ENCODE assay signal across 1 cellular context in the genomic region with DNA sequence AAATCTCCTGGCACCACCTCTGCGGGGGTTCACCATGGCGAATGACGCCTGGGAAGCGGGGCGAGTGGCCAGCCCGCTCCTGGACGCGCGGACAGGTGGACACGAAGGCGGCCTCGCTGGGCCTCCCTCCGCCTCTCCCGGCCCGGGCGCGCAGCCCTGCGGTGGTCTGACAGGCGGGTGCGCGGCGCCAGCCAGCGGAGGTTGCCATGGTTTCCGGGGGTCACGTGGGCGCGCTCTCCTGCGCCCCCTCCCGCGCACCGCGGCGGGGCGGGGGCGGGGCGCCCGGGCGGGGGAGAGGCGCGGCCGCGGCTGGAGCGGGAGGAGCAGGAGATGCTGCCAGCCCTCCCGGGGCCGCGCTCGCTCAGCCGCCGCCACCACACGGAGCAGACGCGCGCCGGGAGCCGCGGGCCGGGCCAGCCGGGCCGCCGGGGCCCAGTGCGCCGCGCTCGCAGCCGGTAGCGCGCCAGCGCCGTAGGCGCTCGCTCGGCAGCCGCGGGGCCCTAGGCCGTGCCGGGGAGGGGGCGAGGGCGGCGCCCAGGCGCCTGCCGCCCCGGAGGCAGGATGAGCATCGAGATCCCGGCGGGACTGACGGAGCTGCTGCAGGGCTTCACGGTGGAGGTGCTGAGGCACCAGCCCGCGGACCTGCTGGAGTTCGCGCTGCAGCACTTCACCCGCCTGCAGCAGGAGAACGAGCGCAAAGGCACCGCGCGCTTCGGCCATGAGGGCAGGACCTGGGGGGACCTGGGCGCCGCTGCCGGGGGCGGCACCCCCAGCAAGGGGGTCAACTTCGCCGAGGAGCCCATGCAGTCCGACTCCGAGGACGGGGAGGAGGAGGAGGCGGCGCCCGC.
TF ChIP-seq lines count a peak whose summit lies in the region.

Gene PRKAR2B (plus strand): TSS at position 359 of the 848 bp plus-strand sequence. CDS start 203 bp downstream, at position 562.

TF ChIP-seq in HepG2, 621 proteins besides CTCF, POLR2A, EP300 and RAD21 (continued from another document):
- TF ChIP-seq FOXP4 (CRISPR knock-in tag; IDR thresholded peaks at IDR 0.05) (no peak), ZNF577 (CRISPR knock-in tag; IDR thresholded peaks at IDR 0.05; ENCODE audit: borderline replicate concordance, low read depth) (no peak), HOXD1 (CRISPR knock-in tag; IDR thresholded peaks at IDR 0.05) (no peak), ZNF121 (CRISPR knock-in tag; IDR thresholded peaks at IDR 0.05) (no peak), ZNF891 (CRISPR knock-in tag; IDR thresholded peaks at IDR 0.05) (no peak), GATA4 (IDR thresholded peaks at IDR 0.05; ENCODE audit: borderline replicate concordance, low read depth) (no peak), ZNF3 (CRISPR knock-in tag; IDR thresholded peaks at IDR 0.05) (no peak), NCOR1 (IDR thresholded peaks at IDR 0.05; ENCODE audit: borderline replicate concordance, low read length) (no peak)
- TF ChIP-seq, protein P1, sequence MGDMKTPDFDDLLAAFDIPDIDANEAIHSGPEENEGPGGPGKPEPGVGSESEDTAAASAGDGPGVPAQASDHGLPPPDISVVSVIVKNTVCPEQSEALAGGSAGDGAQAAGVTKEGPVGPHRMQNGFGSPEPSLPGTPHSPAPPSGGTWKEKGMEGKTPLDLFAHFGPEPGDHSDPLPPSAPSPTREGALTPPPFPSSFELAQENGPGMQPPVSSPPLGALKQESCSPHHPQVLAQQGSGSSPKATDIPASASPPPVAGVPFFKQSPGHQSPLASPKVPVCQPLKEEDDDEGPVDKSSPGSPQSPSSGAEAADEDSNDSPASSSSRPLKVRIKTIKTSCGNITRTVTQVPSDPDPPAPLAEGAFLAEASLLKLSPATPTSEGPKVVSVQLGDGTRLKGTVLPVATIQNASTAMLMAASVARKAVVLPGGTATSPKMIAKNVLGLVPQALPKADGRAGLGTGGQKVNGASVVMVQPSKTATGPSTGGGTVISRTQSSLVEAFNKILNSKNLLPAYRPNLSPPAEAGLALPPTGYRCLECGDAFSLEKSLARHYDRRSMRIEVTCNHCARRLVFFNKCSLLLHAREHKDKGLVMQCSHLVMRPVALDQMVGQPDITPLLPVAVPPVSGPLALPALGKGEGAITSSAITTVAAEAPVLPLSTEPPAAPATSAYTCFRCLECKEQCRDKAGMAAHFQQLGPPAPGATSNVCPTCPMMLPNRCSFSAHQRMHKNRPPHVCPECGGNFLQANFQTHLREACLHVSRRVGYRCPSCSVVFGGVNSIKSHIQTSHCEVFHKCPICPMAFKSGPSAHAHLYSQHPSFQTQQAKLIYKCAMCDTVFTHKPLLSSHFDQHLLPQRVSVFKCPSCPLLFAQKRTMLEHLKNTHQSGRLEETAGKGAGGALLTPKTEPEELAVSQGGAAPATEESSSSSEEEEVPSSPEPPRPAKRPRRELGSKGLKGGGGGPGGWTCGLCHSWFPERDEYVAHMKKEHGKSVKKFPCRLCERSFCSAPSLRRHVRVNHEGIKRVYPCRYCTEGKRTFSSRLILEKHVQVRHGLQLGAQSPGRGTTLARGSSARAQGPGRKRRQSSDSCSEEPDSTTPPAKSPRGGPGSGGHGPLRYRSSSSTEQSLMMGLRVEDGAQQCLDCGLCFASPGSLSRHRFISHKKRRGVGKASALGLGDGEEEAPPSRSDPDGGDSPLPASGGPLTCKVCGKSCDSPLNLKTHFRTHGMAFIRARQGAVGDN (CRISPR knock-in tag; IDR thresholded peaks at IDR 0.05): peak; percentile 31; the same call in 1 of the 2 replicates
